ENCODE assay signal across 24 cellular contexts in the genomic region with DNA sequence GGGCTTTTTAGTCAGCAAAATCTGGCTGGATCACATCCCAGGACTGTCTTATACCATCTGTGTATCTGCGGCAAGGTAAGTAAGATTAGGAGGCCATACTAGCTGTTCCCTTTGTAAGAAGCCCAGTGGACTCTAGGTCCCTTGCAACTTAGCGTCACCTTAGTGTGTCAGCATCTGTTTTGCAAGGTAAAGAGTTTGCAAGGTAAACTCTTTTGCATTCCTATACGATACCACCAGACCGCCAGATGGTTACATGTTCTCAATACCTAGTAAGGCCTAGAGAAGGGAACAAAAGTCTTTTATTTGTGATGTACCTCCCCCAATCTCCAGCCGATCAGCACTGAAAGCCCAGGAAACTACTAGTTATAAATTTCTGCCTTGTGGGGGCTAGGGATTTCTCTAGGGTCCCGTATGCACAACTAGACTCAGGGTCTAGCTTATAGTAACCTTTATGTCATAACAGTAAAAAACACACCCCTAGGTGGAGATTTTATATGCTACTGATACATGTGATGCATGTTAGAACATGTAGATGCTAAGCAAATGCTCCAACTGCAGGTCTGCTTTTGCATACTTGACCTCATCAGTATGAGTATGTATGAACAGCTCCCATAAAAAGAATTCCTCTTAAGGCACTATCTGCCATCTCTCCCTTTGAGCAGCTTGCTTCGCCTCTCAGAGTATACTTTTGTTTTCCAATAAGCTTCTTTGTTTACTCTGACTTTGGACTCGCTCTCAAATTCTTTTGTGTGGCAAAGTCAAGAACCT.
"Had no signal": no experiment of that assay in that cellular context is flagged by ENCODE, and none has a peak within 500 bp of the region (broad histone marks: within the 10 kb centered on the region; RNA-seq: fewer than 3 reads in every experiment).

No MANE protein-coding gene starts in this region.

- H3K4me1 Mint-ChIP-seq: activated CD4-positive, alpha-beta memory T cell treated with anti-CD3 and anti-CD28 coated beads, Interleukin-2, amount 10 ng/mL, durations not matched to agents 7 days and 5 days; activated CD4-positive, alpha-beta T cell treated with anti-CD3 and anti-CD28 coated beads for 36 hours; activated T-helper 17 cell treated with anti-CD3 and anti-CD28 coated beads, Interleukin-2, amount 50 U/mL, for 72 hours; brain; T-helper 17 cell had no signal

- DNase-seq: activated CD4-positive, alpha-beta memory T cell treated with anti-CD3 and anti-CD28 coated beads, Interleukin-2, amount 10 ng/mL, durations not matched to agents 7 days and 5 days; activated CD4-positive, alpha-beta T cell treated with anti-CD3 and anti-CD28 coated beads for 36 hours; activated CD4-positive, alpha-beta T cell treated with anti-CD3 and anti-CD28 coated beads, Interleukin-2, amount 50 U/mL, for 1 hour; activated CD4-positive, CD25-positive, alpha-beta regulatory T cell; activated gamma-delta T cell; activated naive CD4-positive, alpha-beta T cell treated with anti-CD3 and anti-CD28 coated beads for 36 hours; activated T-cell treated with anti-CD3 and anti-CD28 coated beads for 4 hours; activated T-cell treated with anti-CD3 and anti-CD28 coated beads, Interleukin-2, amount 50 U/mL, for 48 hours; amygdala; MM.1S; NCI-H1105; NCI-H1436; NCI-H1694 treated with DMSO at 0.1 percent for 48 hours; NCI-H2029 treated with DMSO at 0.1 percent for 48 hours; NCI-H524; NCI-H82; SIG-M5; T-helper 17 cell; T-helper 9 cell had no signal

- H3K4me3 ChIP-seq: cardiac muscle cell had no signal

- FAIRE-seq: astrocyte had no signal

- H3K27ac ChIP-seq: cardiac muscle cell had no signal

- H3K27me3 ChIP-seq: cardiac muscle cell had no signal

- H3K9me3 Mint-ChIP-seq: activated CD4-positive, alpha-beta memory T cell treated with anti-CD3 and anti-CD28 coated beads, Interleukin-2, amount 10 ng/mL, durations not matched to agents 7 days and 5 days had no signal

- H3K27ac Mint-ChIP-seq: activated CD4-positive, alpha-beta memory T cell treated with anti-CD3 and anti-CD28 coated beads, Interleukin-2, amount 10 ng/mL, durations not matched to agents 7 days and 5 days; activated CD4-positive, alpha-beta T cell treated with anti-CD3 and anti-CD28 coated beads for 36 hours; activated naive CD4-positive, alpha-beta T cell treated with anti-CD3 and anti-CD28 coated beads for 36 hours; activated naive CD8-positive, alpha-beta T cell; activated T-helper 17 cell treated with anti-CD3 and anti-CD28 coated beads, Interleukin-2, amount 50 U/mL, for 72 hours; brain; T-helper 17 cell had no signal

- H3K27me3 Mint-ChIP-seq: activated CD4-positive, alpha-beta memory T cell treated with anti-CD3 and anti-CD28 coated beads, Interleukin-2, amount 10 ng/mL, durations not matched to agents 7 days and 5 days; activated CD4-positive, alpha-beta T cell treated with anti-CD3 and anti-CD28 coated beads for 36 hours; activated naive CD8-positive, alpha-beta T cell; activated T-helper 17 cell treated with anti-CD3 and anti-CD28 coated beads, Interleukin-2, amount 50 U/mL, for 72 hours; brain; T-helper 17 cell had no signal

- H3K36me3 Mint-ChIP-seq: activated naive CD8-positive, alpha-beta T cell; brain had no signal

- ATAC-seq: activated CD4-positive, alpha-beta T cell treated with anti-CD3 and anti-CD28 coated beads for 36 hours; activated T-helper 17 cell treated with anti-CD3 and anti-CD28 coated beads, Interleukin-2, amount 50 U/mL, for 72 hours; T-helper 17 cell had no signal

- H3K4me3 Mint-ChIP-seq: activated CD4-positive, alpha-beta memory T cell treated with anti-CD3 and anti-CD28 coated beads, Interleukin-2, amount 10 ng/mL, durations not matched to agents 7 days and 5 days; activated CD4-positive, alpha-beta T cell treated with anti-CD3 and anti-CD28 coated beads for 36 hours; activated naive CD4-positive, alpha-beta T cell treated with anti-CD3 and anti-CD28 coated beads for 36 hours; activated naive CD8-positive, alpha-beta T cell; activated T-helper 17 cell treated with anti-CD3 and anti-CD28 coated beads, Interleukin-2, amount 50 U/mL, for 72 hours; brain; T-helper 17 cell had no signal

- H3K36me3 ChIP-seq: cardiac muscle cell had no signal
